ENCODE assay signal across 9 cellular contexts in genomic region chr15:60392601-60392985, GRCh38. TPM values are rescaled to one million over a fixed set of nuclear protein-coding genes. Genes with fewer than 3 reads are reported as not detected.
DNase-seq lines count a peak whose midpoint lies in the region; ATAC-seq and TF ChIP-seq lines count a peak whose summit lies in the region.
"Had no signal": no experiment of that assay in that cellular context is flagged by ENCODE, and none has a peak within 500 bp of the region (broad histone marks: within the 10 kb centered on the region; RNA-seq: fewer than 3 reads in every experiment).

No MANE protein-coding gene starts in this region.

- H3K27ac ChIP-seq in CD8-positive, alpha-beta T cell (ENCODE audit: low read depth, low read length): no peak overlapping the region
- peak overlapping the region; percentile 99 for H3K27ac ChIP-seq in mucosa of rectum (ENCODE audit: low read depth in 2 of 2, low read length in 2 of 2)

- peak in 1 of 7 experiments; percentile 18 for DNase-seq in CD8-positive, alpha-beta T cell
- DNase-seq in NCI-H226 (peak; percentile 83), HUDEP-2 (lab: John Stamatoyannopoulos, UW; ENCODE audit: unreplicated experiment in 76 of 76) (no peak), GOT3 (lab: John Stamatoyannopoulos, UW) (no peak), HK-2 (ENCODE audit: unreplicated experiment) (no peak)
- DNase-seq in central memory CD8-positive, alpha-beta T cell (ENCODE audit: low spot score in 2 of 2): peak in 1 of 2 donors; percentile 47

- no peak for TF ChIP-seq CTCF in CD8-positive, alpha-beta T cell (IDR thresholded peaks at IDR 0.05)

- no peak overlapping the region for H3K27ac Mint-ChIP-seq in CD8-positive, alpha-beta T cell
- H3K27ac Mint-ChIP-seq in central memory CD8-positive, alpha-beta T cell (ENCODE audit: low read depth): peak overlapping the region; percentile 83

- no peaks in the 10 kb centered on the region for H3K36me3 Mint-ChIP-seq in CD8-positive, alpha-beta T cell
- H3K36me3 Mint-ChIP-seq in central memory CD8-positive, alpha-beta T cell (ENCODE audit: insufficient read depth): peaks cover 12% of the 10 kb centered on the region

- no peaks in the 10 kb centered on the region for H3K36me3 ChIP-seq in CD8-positive, alpha-beta T cell (ENCODE audit: insufficient read depth, low read length)
- peaks cover 12 to 17% of the 10 kb centered on the region in 2 donors for H3K36me3 ChIP-seq in mucosa of rectum (ENCODE audit: control insufficient read depth in 2 of 2, insufficient read depth in 2 of 2, low read length in 2 of 2)

- peaks cover 15% of the 10 kb centered on the region for H3K4me1 ChIP-seq in CD8-positive, alpha-beta T cell (ENCODE audit: insufficient read depth, low read length)
- H3K4me1 ChIP-seq in mucosa of rectum (ENCODE audit: control insufficient read depth in 2 of 2, insufficient read depth in 2 of 2, low read length in 2 of 2): peaks cover 73 to 81% of the 10 kb centered on the region in 2 donors

- peak overlapping the region in 1 of 2 donors; percentile 73 for H3K9ac ChIP-seq in mucosa of rectum (ENCODE audit: low read depth in 1 of 2, low read length in 2 of 2)
- H3K9ac ChIP-seq: KMS-11 had no signal

- no peaks in the 10 kb centered on the region for H3K27me3 Mint-ChIP-seq in CD8-positive, alpha-beta T cell (ENCODE audit: low read depth)
- no peaks in the 10 kb centered on the region for H3K27me3 Mint-ChIP-seq in central memory CD8-positive, alpha-beta T cell

- CTCF ChIA-PET in CD8-positive, alpha-beta T cell (lab: Charles Lee): no interaction called here

- no peaks in the 10 kb centered on the region for H3K9me3 ChIP-seq in CD8-positive, alpha-beta T cell (ENCODE audit: low read length)
- no peaks in the 10 kb centered on the region for H3K9me3 ChIP-seq in mucosa of rectum (ENCODE audit: control insufficient read depth in 2 of 2, low read length in 2 of 2)

- H3K4me1 Mint-ChIP-seq in CD8-positive, alpha-beta T cell (ENCODE audit: low read depth): peaks cover 48% of the 10 kb centered on the region
- peaks cover 74% of the 10 kb centered on the region for H3K4me1 Mint-ChIP-seq in central memory CD8-positive, alpha-beta T cell

- no peaks in the 10 kb centered on the region for H3K9me3 Mint-ChIP-seq in CD8-positive, alpha-beta T cell
- H3K9me3 Mint-ChIP-seq in central memory CD8-positive, alpha-beta T cell: no peaks in the 10 kb centered on the region

- POLR2A ChIA-PET in CD8-positive, alpha-beta T cell (lab: Charles Lee): interaction anchor here (0.6 kb wide), 1 partner anchor 158 kb away, joined by 5 read pairs; no protein-coding TSS in a partner anchor

- intact Hi-C loops in CD8-positive, alpha-beta T cell (cut with DNase I, micrococcal nuclease): no loop called here

- H3K4me3 ChIP-seq in CD8-positive, alpha-beta T cell (ENCODE audit: low read depth, low read length): no peak overlapping the region
- peak overlapping the region in 1 of 2 donors; percentile 16 for H3K4me3 ChIP-seq in mucosa of rectum (ENCODE audit: low read length in 2 of 2)

- no peak overlapping the region for H3K4me3 Mint-ChIP-seq in CD8-positive, alpha-beta T cell
- H3K4me3 Mint-ChIP-seq in central memory CD8-positive, alpha-beta T cell: peak overlapping the region; percentile 14

- peak; percentile 20 for ATAC-seq in CD8-positive, alpha-beta T cell
- peak; percentile 37 for ATAC-seq in central memory CD8-positive, alpha-beta T cell (replicated peaks; ENCODE audit: extremely low read depth, poor library complexity, severe bottlenecking)
- no peak for ATAC-seq in GM21529 (IDR thresholded peaks at IDR 0.05; ENCODE audit: unreplicated experiment)

- H3K27me3 ChIP-seq in CD8-positive, alpha-beta T cell (ENCODE audit: insufficient read depth, low read length): no peaks in the 10 kb centered on the region
- no peaks in the 10 kb centered on the region for H3K27me3 ChIP-seq in mucosa of rectum (ENCODE audit: control insufficient read depth in 2 of 2, insufficient read depth in 2 of 2, low read length in 2 of 2)

RNA-seq across cellular contexts. Expression of gene ANXA2, which starts 5.2 kb away (rescaled TPM):
- total RNA-seq in CD8-positive, alpha-beta T cell: 10 to 100 TPM; 25.8 to 31.7 TPM
